Comparison of ENCODE assay signal across 25 cellular contexts in the genomic region with DNA sequence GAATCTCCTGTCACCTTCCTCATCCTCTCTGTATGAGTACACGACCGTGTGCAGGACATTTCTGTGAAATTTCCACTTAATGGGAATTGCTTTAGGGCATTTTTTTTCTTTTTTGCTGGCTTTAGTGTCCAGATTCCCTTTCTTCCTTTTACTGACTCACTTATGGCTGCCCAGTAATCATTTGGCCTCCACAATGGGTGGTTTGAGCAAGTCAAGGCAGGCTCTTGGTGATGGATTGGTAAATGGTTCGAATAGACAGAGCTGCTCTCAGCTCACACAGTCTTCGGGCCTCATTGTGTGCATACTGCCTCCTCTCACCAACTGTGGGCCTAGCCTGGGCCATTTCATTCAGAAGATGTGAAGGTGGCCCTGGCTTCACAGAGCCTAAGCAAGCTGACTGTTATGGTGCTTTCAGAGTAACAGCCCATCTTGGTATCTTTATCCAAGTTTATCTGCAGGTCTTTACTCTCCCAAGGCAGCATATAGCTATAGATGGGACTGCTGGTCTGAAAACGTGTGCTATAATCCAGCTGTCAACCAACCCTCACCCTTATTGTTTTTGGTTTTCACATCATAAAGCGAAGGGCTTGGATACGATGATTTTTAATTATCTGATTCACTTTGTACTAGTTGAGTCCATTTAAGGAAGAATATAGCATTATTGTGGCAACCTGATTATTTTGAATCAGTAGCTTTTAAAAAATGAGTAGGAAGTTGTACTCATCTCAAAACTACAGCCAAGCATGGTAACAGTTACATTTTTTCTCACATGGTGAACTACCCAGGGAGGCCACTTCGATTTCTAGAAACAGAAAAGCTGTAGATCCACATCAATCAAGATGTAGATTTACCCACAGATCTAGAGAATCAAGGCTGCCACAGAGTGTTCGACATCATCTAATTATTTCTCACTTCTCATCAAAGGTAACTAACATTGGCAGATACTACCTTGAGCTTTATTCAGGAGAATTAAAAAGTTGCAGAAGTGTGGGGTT. TPM values are rescaled to one million over a fixed set of nuclear protein-coding genes. Genes with fewer than 3 reads are reported as not detected.
A peak's percentile ranks its signal among the peaks of the same experiment; 100 is the strongest.
DNase-seq lines count a peak whose midpoint lies in the region; ATAC-seq, FAIRE-seq and TF ChIP-seq lines count a peak whose summit lies in the region.
"Had no signal": no experiment of that assay in that cellular context is flagged by ENCODE, and none has a peak within 500 bp of the region (broad histone marks: within the 10 kb centered on the region; RNA-seq: fewer than 3 reads in every experiment).

No MANE protein-coding gene starts in this region.

- CTCF ChIA-PET in activated CD4-positive, alpha-beta memory T cell treated with anti-CD3 and anti-CD28 coated beads, Interleukin-2, amount 10 ng/mL, durations not matched to agents 7 days and 5 days (lab: Charles Lee), result interaction anchor here (0.9 to 1.5 kb wide), 4 partner anchors 10 to 55 kb away, joined by 3 to 6 read pairs (median 6); no protein-coding TSS in a partner anchor
- CTCF ChIA-PET in activated CD4-positive, alpha-beta memory T cell treated with anti-CD3 and anti-CD28 coated beads for 36 hours (lab: Charles Lee), result interaction anchor here (0.7 to 1.2 kb wide), 4 partner anchors 8 to 246 kb away, joined by 3 to 6 read pairs (median 4); no protein-coding TSS in a partner anchor
- CTCF ChIA-PET in GM12878 (lab: Yijun Ruan, JAX), result interaction anchor here (1.0 to 4.0 kb wide), 7 partner anchors 10 to 495 kb away, joined by 3 to 22 read pairs (median 3); no protein-coding TSS in a partner anchor

- TF ChIP-seq EP300 in GM12878 (IDR thresholded peaks at IDR 0.05; ENCODE audit: borderline replicate concordance in 1 of 2, control insufficient read depth in 1 of 2, low read depth in 2 of 2, low read length in 2 of 2), result no peak

- no peak overlapping the region for H3K4me3 Mint-ChIP-seq in activated CD4-positive, alpha-beta memory T cell treated with anti-CD3 and anti-CD28 coated beads, Interleukin-2, amount 10 ng/mL, durations not matched to agents 7 days and 5 days
- H3K4me3 Mint-ChIP-seq in activated CD4-positive, alpha-beta memory T cell treated with anti-CD3 and anti-CD28 coated beads for 36 hours, result no peak overlapping the region
- H3K4me3 Mint-ChIP-seq: activated B cell treated with CpG ODN at 0.5 μM for 24 hours had no signal

- no peak overlapping the region for H3K9ac ChIP-seq in GM12878 (ENCODE audit: control insufficient read depth, insufficient read depth, low read length)
- H3K9ac ChIP-seq: BLaER1 treated with 17β-estradiol and CSF1 and Interleukin-3, amounts not matched to agents 10 nM and 100 nM had no signal

- intact Hi-C loops in activated CD4-positive, alpha-beta memory T cell treated with anti-CD3 and anti-CD28 coated beads for 36 hours (cut with micrococcal nuclease), result loop anchor here (5.0 kb wide), 1 partner anchor 220 kb away; the partner anchor contains the start of gene RASGRF2
- intact Hi-C loops in GM12878 (cut with micrococcal nuclease; ENCODE audit: unreplicated experiment) (no loop called here), Right ventricle myocardium inferior (cut with DNase I) (no loop called here), vagina (cut with DNase I) (no loop called here)

- H3K79me2 ChIP-seq in GM12878 (ENCODE audit: control insufficient read depth, insufficient read depth, low read length), result no peaks in the 10 kb centered on the region

- no peaks in the 10 kb centered on the region for H4K20me1 ChIP-seq in GM12878 (ENCODE audit: control insufficient read depth, insufficient read depth)
- H4K20me1 ChIP-seq: BLaER1 treated with 17β-estradiol and CSF1 and Interleukin-3, amounts not matched to agents 10 nM and 100 nM had no signal

- H3K4me1 ChIP-seq in GM12878 (ENCODE audit: control insufficient read depth, insufficient read depth, low read length) (peaks cover 19% of the 10 kb centered on the region), vagina (no peaks in the 10 kb centered on the region)
- H3K4me1 ChIP-seq: A549, stomach, tibial nerve had no signal

- H3K4me1 Mint-ChIP-seq in activated CD4-positive, alpha-beta memory T cell treated with anti-CD3 and anti-CD28 coated beads, Interleukin-2, amount 10 ng/mL, durations not matched to agents 7 days and 5 days, result peaks cover 22% of the 10 kb centered on the region
- H3K4me1 Mint-ChIP-seq in activated CD4-positive, alpha-beta memory T cell treated with anti-CD3 and anti-CD28 coated beads for 36 hours (ENCODE audit: low read depth), result peaks cover 16% of the 10 kb centered on the region

- H3K27ac ChIP-seq in GM12878 (ENCODE audit: control insufficient read depth, insufficient read depth), result no peak overlapping the region
- no peak overlapping the region for H3K27ac ChIP-seq in vagina
- H3K27ac ChIP-seq: A549; BLaER1 treated with 17β-estradiol and CSF1 and Interleukin-3, amounts not matched to agents 10 nM and 100 nM; neutrophil; stomach; tibial nerve had no signal

- no peaks in the 10 kb centered on the region for H3K9me3 ChIP-seq in GM12878 (replicated peaks; ENCODE audit: control insufficient read depth, insufficient read depth, low read length)
- H3K9me3 ChIP-seq in vagina, result no peaks in the 10 kb centered on the region
- H3K9me3 ChIP-seq: A549, neutrophil, stomach, tibial nerve had no signal

- no TSS peak for BruUV-seq in GM12878 (replicated peaks; lab: Mats Ljungman, UMichigan)

- SMC1A ChIA-PET in GM12878 (lab: Charles Lee; ENCODE audit: uncharacterized antibody, unreplicated experiment), result interaction anchor here (0.8 to 2.7 kb wide), 7 partner anchors 10 to 501 kb away, joined by 3 to 23 read pairs (median 3); no protein-coding TSS in a partner anchor

- H3K9me3 Mint-ChIP-seq in activated CD4-positive, alpha-beta memory T cell treated with anti-CD3 and anti-CD28 coated beads, Interleukin-2, amount 10 ng/mL, durations not matched to agents 7 days and 5 days, result no peaks in the 10 kb centered on the region
- H3K9me3 Mint-ChIP-seq in activated CD4-positive, alpha-beta memory T cell treated with anti-CD3 and anti-CD28 coated beads for 36 hours, result no peaks in the 10 kb centered on the region

- H3K36me3 Mint-ChIP-seq in activated CD4-positive, alpha-beta memory T cell treated with anti-CD3 and anti-CD28 coated beads, Interleukin-2, amount 10 ng/mL, durations not matched to agents 7 days and 5 days (ENCODE audit: low read depth), result no peaks in the 10 kb centered on the region
- peaks cover 4% of the 10 kb centered on the region for H3K36me3 Mint-ChIP-seq in activated CD4-positive, alpha-beta memory T cell treated with anti-CD3 and anti-CD28 coated beads for 36 hours

- H3K4me2 ChIP-seq in GM12878 (ENCODE audit: control insufficient read depth, insufficient read depth), result no peak overlapping the region
- H3K4me2 ChIP-seq: A549; BLaER1 treated with 17β-estradiol and CSF1 and Interleukin-3, amounts not matched to agents 10 nM and 100 nM had no signal

- 25% methylated on average over 9 of the region's 9 CpGs for WGBS in GM12878 (ENCODE audit: insufficient coverage, insufficient replicate concordance, low lambda C conversion rate, missing lambda C conversion rate)

- peak; percentile 49 for ATAC-seq in HG02852 (IDR thresholded peaks at IDR 0.05; ENCODE audit: unreplicated experiment)
- peak; percentile 76 for ATAC-seq in GM12878
- no peak for ATAC-seq in Right ventricle myocardium inferior
- ATAC-seq in HG02623 (IDR thresholded peaks at IDR 0.05; ENCODE audit: unreplicated experiment), result no peak
- ATAC-seq: A549 had no signal

- no peaks in the 10 kb centered on the region for H3K36me3 ChIP-seq in GM12878 (ENCODE audit: control insufficient read depth in 2 of 2, insufficient read depth in 2 of 2, low read length in 1 of 2)
- no peaks in the 10 kb centered on the region for H3K36me3 ChIP-seq in vagina
- H3K36me3 ChIP-seq: BLaER1 treated with 17β-estradiol and CSF1 and Interleukin-3, amounts not matched to agents 10 nM and 100 nM; neutrophil; tibial nerve had no signal

- FAIRE-seq in D721Med (lab: Jason Lieb, UNC), result peak; percentile 29
- no peak for FAIRE-seq in GM12878 (lab: Jason Lieb, UNC)
- FAIRE-seq: A549, GM18507, HTR-8/SVneo had no signal

- no peak overlapping the region for H3K4me3 ChIP-seq in GM12878
- no peak overlapping the region for H3K4me3 ChIP-seq in vagina
- H3K4me3 ChIP-seq: A549; BLaER1 treated with 17β-estradiol and CSF1 and Interleukin-3, amounts not matched to agents 10 nM and 100 nM; stomach; tibial nerve had no signal

- TF ChIP-seq RAD21 in GM12878 (IDR thresholded peaks at IDR 0.05; ENCODE audit: insufficient read depth, low read depth, low read length), result no peak

- no peak for TF ChIP-seq CTCF in D721Med (IDR thresholded peaks at IDR 0.05; ENCODE audit: insufficient read depth, missing control alignments)
- no peak for TF ChIP-seq CTCF in GM12878 (IDR thresholded peaks at IDR 0.05 in 2 of 3, conservative IDR thresholded peaks at IDR 0.05 in 1 of 3; ENCODE audit: control insufficient read depth in 2 of 3, extremely low read depth in 1 of 3, insufficient read depth in 1 of 3, low read depth in 3 of 3, low read length in 3 of 3)
- TF ChIP-seq CTCF in vagina (IDR thresholded peaks at IDR 0.05), result no peak

- RAD21 ChIA-PET in GM12878 (lab: Charles Lee; ENCODE audit: unreplicated experiment), result interaction anchor here (0.9 to 1.8 kb wide), 3 partner anchors 9 to 496 kb away, joined by 3 to 9 read pairs (median 5); no protein-coding TSS in a partner anchor

- no peaks in the 10 kb centered on the region for H3K27me3 Mint-ChIP-seq in activated CD4-positive, alpha-beta memory T cell treated with anti-CD3 and anti-CD28 coated beads, Interleukin-2, amount 10 ng/mL, durations not matched to agents 7 days and 5 days
- no peaks in the 10 kb centered on the region for H3K27me3 Mint-ChIP-seq in activated CD4-positive, alpha-beta memory T cell treated with anti-CD3 and anti-CD28 coated beads for 36 hours
- H3K27me3 Mint-ChIP-seq: activated B cell treated with CpG ODN at 0.5 μM for 24 hours had no signal

- POLR2A ChIA-PET in activated CD4-positive, alpha-beta memory T cell treated with anti-CD3 and anti-CD28 coated beads, Interleukin-2, amount 10 ng/mL, durations not matched to agents 7 days and 5 days (lab: Charles Lee), result interaction anchor here (1.1 to 1.2 kb wide), 2 partner anchors 10 to 19 kb away, joined by 3 to 4 read pairs; no protein-coding TSS in a partner anchor
- POLR2A ChIA-PET in activated CD4-positive, alpha-beta memory T cell treated with anti-CD3 and anti-CD28 coated beads for 36 hours (lab: Charles Lee), result interaction anchor here (0.5 kb wide), 1 partner anchor 164 kb away, joined by 3 read pairs; no protein-coding TSS in a partner anchor
- POLR2A ChIA-PET in GM12878 (lab: Charles Lee), result interaction anchor here (1.1 to 1.3 kb wide), 3 partner anchors 9 to 30 kb away, joined by 3 to 5 read pairs (median 4); no protein-coding TSS in a partner anchor

- TF ChIP-seq POLR2A in GM12878 (IDR thresholded peaks at IDR 0.05; ENCODE audit: low read depth, low read length), result no peak
- TF ChIP-seq POLR2A in vagina (IDR thresholded peaks at IDR 0.05), result no peak

- no peak overlapping the region for H2AFZ ChIP-seq in GM12878 (ENCODE audit: control insufficient read depth, low read depth, low read length)

- DNase-seq in activated CD4-positive, alpha-beta memory T cell treated with anti-CD3 and anti-CD28 coated beads, Interleukin-2, amount 10 ng/mL, durations not matched to agents 7 days and 5 days, result no peak
- DNase-seq in activated CD4-positive, alpha-beta memory T cell treated with anti-CD3 and anti-CD28 coated beads for 36 hours, result no peak
- DNase-seq in D721Med (ENCODE audit: insufficient read length, low spot score) (no peak), GM12878 (ENCODE audit: low read depth, low spot score) (no peak), Right ventricle myocardium inferior (ENCODE audit: missing footprints) (no peak), vagina (ENCODE audit: extremely low spot score in 2 of 2) (no peak)
- DNase-seq: activated B cell treated with CpG ODN at 0.5 μM for 24 hours; activated effector memory CD4-positive, alpha-beta T cell treated with anti-CD3 and anti-CD28 coated beads, Interleukin-2, amount 50 U/mL, for 16 hours; aorta; central memory CD4-positive, alpha-beta T cell; glutamatergic neuron; KG1; kidney glomerular epithelial cell; NCI-H2171 treated with DMSO at 0.1 percent for 48 hours; RPMI8226; stomach; T-helper 9 cell had no signal

- no peaks in the 10 kb centered on the region for H3K27me3 ChIP-seq in GM12878 (replicated peaks in 1 of 2; ENCODE audit: control insufficient read depth in 2 of 2, insufficient read depth in 2 of 2, low read length in 1 of 2)
- no peaks in the 10 kb centered on the region for H3K27me3 ChIP-seq in vagina
- H3K27me3 ChIP-seq: BLaER1 treated with 17β-estradiol and CSF1 and Interleukin-3, amounts not matched to agents 10 nM and 100 nM; neutrophil; tibial nerve had no signal

- H3K27ac Mint-ChIP-seq in activated CD4-positive, alpha-beta memory T cell treated with anti-CD3 and anti-CD28 coated beads, Interleukin-2, amount 10 ng/mL, durations not matched to agents 7 days and 5 days, result peak overlapping the region; percentile 34
- H3K27ac Mint-ChIP-seq in activated CD4-positive, alpha-beta memory T cell treated with anti-CD3 and anti-CD28 coated beads for 36 hours, result no peak overlapping the region
- H3K27ac Mint-ChIP-seq: activated B cell treated with CpG ODN at 0.5 μM for 24 hours had no signal

- in situ Hi-C loops in GM12878 (cut with MboI), result no loop called here

RNA-seq across cellular contexts. Expression of gene CKMT2, which starts 50.4 kb away (rescaled TPM):
- total RNA-seq in activated CD4-positive, alpha-beta memory T cell treated with anti-CD3 and anti-CD28 coated beads, Interleukin-2, amount 10 ng/mL, durations not matched to agents 7 days and 5 days, result not detected
- not detected for total RNA-seq in activated CD4-positive, alpha-beta memory T cell treated with anti-CD3 and anti-CD28 coated beads for 36 hours
- not detected in 2 replicates for total RNA-seq in GM12878 (2013; cell fraction: nucleolus; rRNA removed)
- total RNA-seq in GM12878 (2014; rRNA removed) (not detected in 2 replicates), GM12878 (2014; rRNA removed; fragmentation: Illumina TruSeq; extraction: Trizol) (not detected in 2 replicates), GM12878 (2021) (not detected in 2 replicates), Right ventricle myocardium inferior (1,804 TPM), vagina (3.4 TPM)
- not detected for polyA plus RNA-seq in GM12878 (2011; ENCODE audit: low read depth)
- polyA plus RNA-seq in GM12878 (2011; rRNA removed) (not detected in 2 replicates), GM12878 (2014; fragmentation: Illumina TruSeq; extraction: Trizol) (not detected in 2 replicates), GM12878 (2014; fragmentation: Nextera tagmentation; extraction: Ambion mirVana) (not detected), GM12878 (2014; rRNA removed) (not detected in 2 replicates), GM12878 (2016; fragmentation: Nextera tagmentation; extraction: Ambion mirVana) (1 to 10 TPM in 1 of 2 experiments, under 1 TPM in 1; 0.70 to 1.2 TPM)
- not detected in 2 replicates for polyA plus RNA-seq in GM12878 (2011; cell fraction: cytosol; rRNA removed)
- not detected in 2 replicates for polyA plus RNA-seq in GM12878 (2011; cell fraction: nucleus; rRNA removed)
- not detected in 2 replicates for polyA plus RNA-seq in GM12878 (2012)
- not detected in 2 replicates for polyA minus RNA-seq in GM12878 (2011; rRNA and poly(A)+ RNA removed)
- polyA minus RNA-seq in GM12878 (2011; cell fraction: cytosol; rRNA and poly(A)+ RNA removed), result not detected in 2 replicates
- not detected in 2 replicates for polyA minus RNA-seq in GM12878 (2011; cell fraction: nucleus; rRNA and poly(A)+ RNA removed)
- total RNA-seq: activated B cell treated with CpG ODN at 0.5 μM for 24 hours had no signal
- polyA plus RNA-seq: A549 had no signal

Comparison
In these comparisons a context has a peak if more than half of its experiments do, and no peak if none do; other contexts are left out.
1. ATAC-seq: peak in HG02852 (single experiment) and GM12878 (single experiment); none in Right ventricle myocardium inferior (single experiment) and HG02623 (single experiment).
2. RNA of gene CKMT2, which starts 50.4 kb away (total RNA-seq): 1,804 TPM in Right ventricle myocardium inferior (single experiment); 3.4 TPM in vagina (single experiment), not detected in activated CD4-positive, alpha-beta memory T cell treated with anti-CD3 and anti-CD28 coated beads, Interleukin-2, amount 10 ng/mL, durations not matched to agents 7 days and 5 days, not detected in activated CD4-positive, alpha-beta memory T cell treated with anti-CD3 and anti-CD28 coated beads for 36 hours and not detected in GM12878; every median in the first group is over 100 times any median in the second.